8 cellular contexts compared by ENCODE assay signal in genomic region chr10:14837756-14838581, GRCh38. TPM values are rescaled to one million over a fixed set of nuclear protein-coding genes. Genes with fewer than 3 reads are reported as not detected.
DNase-seq lines count a peak whose midpoint lies in the region; ATAC-seq and TF ChIP-seq lines count a peak whose summit lies in the region.

Gene CDNF, minus strand, starts transcription at chr10:14838037. Its CDS starts 91 bp downstream, at chr10:14837946.
Gene HSPA14, plus strand, starts transcription at chr10:14838306. Its CDS starts 97 bp downstream, at chr10:14838403.
Gene MSANTD7, plus strand, starts transcription at chr10:14838306. Its CDS starts 3,979 bp downstream, at chr10:14842285.

- H3K4me1 ChIP-seq in H9 (ENCODE audit: insufficient read depth, low read length): peaks cover 2% of the 10 kb centered on the region; the same call in 1 of the 2 replicates

- WGBS in H9 (ENCODE audit: extremely low coverage, insufficient read length, low lambda C conversion rate): no CpG with 5 or more reads among the region's 72 CpGs

- no peak within 1 kb of the TSS for H2BK20ac ChIP-seq in H9 (ENCODE audit: low read depth, low read length, poor library complexity, severe bottlenecking)

- H4K20me1 ChIP-seq in H9 (ENCODE audit: control insufficient read depth, insufficient read depth, insufficient read length): no peaks in the 10 kb centered on the region

- H2BK15ac ChIP-seq in H9 (ENCODE audit: low read depth, low read length): no peak within 1 kb of the TSS

- DNase-seq in ELR (ENCODE audit: low read depth) (peak; percentile 99), H9 (peak; percentile 99), MG63 (peak; percentile 97), SHP77 treated with DMSO at 0.1 percent for 48 hours (lab: John Stamatoyannopoulos, UW) (peak; percentile 97), fibroblast of pulmonary artery (ENCODE audit: low read depth) (peak; percentile 100)
- DNase-seq in activated effector memory CD4-positive, alpha-beta T cell treated with anti-CD3 and anti-CD28 coated beads, Interleukin-2, amount 50 U/mL, for 16 hours: peak; percentile 100
- DNase-seq in natural killer cell treated with Interleukin-12 subunit alpha and Interleukin-12 subunit beta and Interleukin-15 and Interleukin-18, amount 100 ng/mL, for 72 hours (ENCODE audit: low spot score): peak; percentile 99
- peak; percentile 100 for DNase-seq in stimulated activated naive CD8-positive, alpha-beta T cell treated with anti-CD3 and anti-CD28 coated beads, Interleukin-15, Interleukin-2, amounts not matched to agents 100 U/mL and 50 U/mL, for 24 hours

- no peak within 1 kb of the TSS for H3K23ac ChIP-seq in H9 (ENCODE audit: insufficient read length, low read depth, low read length)

- H3K27ac ChIP-seq in H9 (ENCODE audit: insufficient read length, low read depth, low read length): peak within 1 kb of the TSS; percentile 28

- H3K27me3 ChIP-seq in H9 (ENCODE audit: insufficient read depth, low read length) (no peaks in the 10 kb centered on the region), MG63 (no peaks in the 10 kb centered on the region)

- no peaks in the 10 kb centered on the region for H3K23me2 ChIP-seq in H9 (ENCODE audit: insufficient read length, low read depth, low read length, poor library complexity, severe bottlenecking)

- H3K4me1 Mint-ChIP-seq in H9: peaks cover 21 to 23% of the 10 kb centered on the region in 2 experiments
- peaks cover 13 to 23% of the 10 kb centered on the region in 2 donors for H3K4me1 Mint-ChIP-seq in natural killer cell treated with Interleukin-12 subunit alpha and Interleukin-12 subunit beta and Interleukin-15 and Interleukin-18, amount 100 ng/mL, for 72 hours (ENCODE audit: low read depth in 2 of 2)

- peak within 1 kb of the TSS; percentile 43 for H2BK5ac ChIP-seq in H9 (ENCODE audit: insufficient read length, low read length)

- H3K9ac ChIP-seq in H9 (ENCODE audit: extremely low read depth, insufficient read length, low read length): peak within 1 kb of the TSS; percentile 94

- TF ChIP-seq CTCF in H9 (conservative IDR thresholded peaks at IDR 0.05) (no peak), fibroblast of pulmonary artery (IDR thresholded peaks at IDR 0.05; ENCODE audit: low read length, missing control alignments) (no peak)

- H3K79me1 ChIP-seq in H9 (ENCODE audit: insufficient read depth, low read depth, low read length, poor library complexity, severe bottlenecking): no peaks in the 10 kb centered on the region

- no peak within 1 kb of the TSS for H3T11ph ChIP-seq in H9 (ENCODE audit: low read length)

- H2AK5ac ChIP-seq in H9 (ENCODE audit: insufficient read length, low read length): no peak within 1 kb of the TSS

- peak within 1 kb of the TSS; percentile 95 for H3K18ac ChIP-seq in H9 (ENCODE audit: insufficient read length, low read depth, low read length)

- H3K36me3 Mint-ChIP-seq in H9 (ENCODE audit: insufficient read depth in 1 of 3, low read depth in 3 of 3): peaks cover 13 to 37% (median 32%) of the 10 kb centered on the region in 3 experiments
- peaks cover 14% of the 10 kb centered on the region for H3K36me3 Mint-ChIP-seq in natural killer cell treated with Interleukin-12 subunit alpha and Interleukin-12 subunit beta and Interleukin-15 and Interleukin-18, amount 100 ng/mL, for 72 hours

- no peaks in the 10 kb centered on the region for H3K9me3 ChIP-seq in H9 (ENCODE audit: control insufficient read depth, low read depth, low read length)
- no peaks in the 10 kb centered on the region for H3K9me3 ChIP-seq in MG63

- peak within 1 kb of the TSS; percentile 88 for H4K91ac ChIP-seq in H9 (ENCODE audit: insufficient read length, low read depth, low read length)

- no peak within 1 kb of the TSS for H4K8ac ChIP-seq in H9 (replicated peaks; ENCODE audit: insufficient read length, low read depth, low read length)

- H4K5ac ChIP-seq in H9 (ENCODE audit: insufficient read length, low read depth, low read length): peak within 1 kb of the TSS; percentile 19

- no peak within 1 kb of the TSS; the same call in 1 of the 2 replicates for H3K4ac ChIP-seq in H9 (ENCODE audit: low read depth, low read length)

- H2BK12ac ChIP-seq in H9 (ENCODE audit: insufficient read length, low read depth, low read length): no peak within 1 kb of the TSS

- peaks cover 6% of the 10 kb centered on the region; the same call in 1 of the 2 replicates for H3K79me2 ChIP-seq in H9 (ENCODE audit: insufficient read depth, low read length)

- peak within 1 kb of the TSS; percentile 94 to 95 for H3K4me3 Mint-ChIP-seq in H9
- H3K4me3 Mint-ChIP-seq in natural killer cell treated with Interleukin-12 subunit alpha and Interleukin-12 subunit beta and Interleukin-15 and Interleukin-18, amount 100 ng/mL, for 72 hours: peak within 1 kb of the TSS; percentile 94

- H3K27ac Mint-ChIP-seq in H9: peak within 1 kb of the TSS; percentile 95 to 98 (median 97)
- peak within 1 kb of the TSS; percentile 91 to 93 for H3K27ac Mint-ChIP-seq in natural killer cell treated with Interleukin-12 subunit alpha and Interleukin-12 subunit beta and Interleukin-15 and Interleukin-18, amount 100 ng/mL, for 72 hours

- no peak within 1 kb of the TSS for H2AFZ ChIP-seq in H9 (ENCODE audit: low read length)

- no peaks in the 10 kb centered on the region for H3K9me3 Mint-ChIP-seq in H9
- no peaks in the 10 kb centered on the region for H3K9me3 Mint-ChIP-seq in natural killer cell treated with Interleukin-12 subunit alpha and Interleukin-12 subunit beta and Interleukin-15 and Interleukin-18, amount 100 ng/mL, for 72 hours

- no peak within 1 kb of the TSS for H2BK120ac ChIP-seq in H9 (ENCODE audit: low read depth, low read length, poor library complexity, severe bottlenecking)

- ATAC-seq in natural killer cell treated with Interleukin-12 subunit alpha and Interleukin-12 subunit beta and Interleukin-15 and Interleukin-18, amount 100 ng/mL, for 72 hours: peak; percentile 96 to 98
- ATAC-seq in stimulated activated naive CD8-positive, alpha-beta T cell treated with anti-CD3 and anti-CD28 coated beads, Interleukin-15, Interleukin-2, amounts not matched to agents 100 U/mL and 50 U/mL, for 24 hours: peak; percentile 97

- no peak within 1 kb of the TSS for H3K56ac ChIP-seq in H9 (ENCODE audit: insufficient read length, low read depth, low read length)

- peaks cover 29% of the 10 kb centered on the region for H3K36me3 ChIP-seq in MG63

- H3K4me2 ChIP-seq in H9 (ENCODE audit: insufficient read depth, insufficient read length, low read length): peak within 1 kb of the TSS; percentile 88

- H3K27me3 Mint-ChIP-seq in H9 (ENCODE audit: low read depth): no peaks in the 10 kb centered on the region; the same call in 1 of the 2 replicates
- no peaks in the 10 kb centered on the region for H3K27me3 Mint-ChIP-seq in natural killer cell treated with Interleukin-12 subunit alpha and Interleukin-12 subunit beta and Interleukin-15 and Interleukin-18, amount 100 ng/mL, for 72 hours

- peak within 1 kb of the TSS; percentile 97 for H3K14ac ChIP-seq in H9 (ENCODE audit: insufficient read depth, low read length)

- H3K4me3 ChIP-seq in MG63: peak within 1 kb of the TSS; percentile 80
- peak within 1 kb of the TSS; percentile 95 for H3K4me3 ChIP-seq in fibroblast of pulmonary artery (replicated peaks; ENCODE audit: low read depth, low read length)

RNA-seq across cellular contexts. Expression of gene CDNF, which starts in this region (rescaled TPM):
- total RNA-seq in H9 (2021): 0.86 and 1.3 TPM in 2 replicates
- 0.92 TPM in 1 of 2 replicates, not detected in the other for total RNA-seq in MG63 (2014; rRNA removed; shearing (Covaris generic); ENCODE audit: low replicate concordance)
- total RNA-seq in natural killer cell treated with Interleukin-12 subunit alpha and Interleukin-12 subunit beta and Interleukin-15 and Interleukin-18, amount 100 ng/mL, for 72 hours: 1 to 10 TPM in 1 of 2 donors, under 1 TPM in 1; 0.48 to 1.0 TPM

RNA-seq across cellular contexts. Expression of gene HSPA14, which starts in this region (rescaled TPM):
- total RNA-seq in H9 (2021): 38.5 and 41.0 TPM in 2 replicates
- total RNA-seq in MG63 (2014; rRNA removed; shearing (Covaris generic); ENCODE audit: low replicate concordance): 30.5 and 54.1 TPM in 2 replicates
- total RNA-seq in natural killer cell treated with Interleukin-12 subunit alpha and Interleukin-12 subunit beta and Interleukin-15 and Interleukin-18, amount 100 ng/mL, for 72 hours: 10 to 100 TPM; 30.3 to 32.4 TPM

RNA-seq across cellular contexts. Expression of gene MSANTD7, which starts in this region (rescaled TPM):
- total RNA-seq in H9 (2021): 23.1 and 25.0 TPM in 2 replicates
- total RNA-seq in MG63 (2014; rRNA removed; shearing (Covaris generic); ENCODE audit: low replicate concordance): 16.1 and 19.9 TPM in 2 replicates
- total RNA-seq in natural killer cell treated with Interleukin-12 subunit alpha and Interleukin-12 subunit beta and Interleukin-15 and Interleukin-18, amount 100 ng/mL, for 72 hours: 10 to 100 TPM; 25.4 to 30.3 TPM

Comparison
In these comparisons a context has a peak if more than half of its experiments do, and no peak if none do; other contexts are left out.
1. Peak in every context shown above with its lines: DNase-seq, ATAC-seq, H3K4me3 ChIP-seq and H3K27ac ChIP-seq.